Comparison of ENCODE assay signal across 11 cellular contexts in the genomic region with DNA sequence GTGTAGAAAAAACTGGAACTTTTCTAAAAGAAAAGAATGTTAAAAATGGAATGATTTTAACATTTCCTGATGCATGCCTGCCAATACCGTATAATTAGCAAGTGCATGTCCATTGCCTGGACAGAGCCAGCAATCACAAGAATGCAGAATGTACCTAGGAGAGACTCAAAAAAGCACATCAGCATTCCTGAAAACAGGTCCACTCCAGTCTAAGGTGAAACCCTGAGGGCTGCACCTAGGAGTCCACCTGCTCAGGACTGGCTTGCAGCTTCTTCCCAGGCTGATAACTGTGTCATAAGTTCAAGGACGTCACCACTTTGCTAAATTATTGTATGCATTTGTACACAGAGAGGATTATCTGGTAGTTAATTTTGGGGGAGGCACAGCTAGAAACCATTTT. TPM values are rescaled to one million over a fixed set of nuclear protein-coding genes. Genes with fewer than 3 reads are reported as not detected.
"Had no signal": no experiment of that assay in that cellular context is flagged by ENCODE, and none has a peak within 500 bp of the region (broad histone marks: within the 10 kb centered on the region; RNA-seq: fewer than 3 reads in every experiment).

No MANE protein-coding gene starts in this region.

- H3K27ac Mint-ChIP-seq: GM23338, H9, HFFc6 had no signal

- FAIRE-seq: H1, H54 had no signal

- H3K36me3 ChIP-seq: HAP-1 had no signal

- DNase-seq: GM23248, GOT3, H9, HCEC 1CT, HFFc6 had no signal

- H3K4me3 ChIP-seq: GM23248, GM23338, HAP-1 had no signal

- H3K9me3 ChIP-seq: HAP-1 had no signal

- ATAC-seq: GM23338, HCT116 had no signal

- H2AFZ ChIP-seq: GM23248, GM23338 had no signal

- H3K4me2 ChIP-seq: GM23338 had no signal

- H3K4me1 ChIP-seq: HAP-1 had no signal

- H3K4me3 Mint-ChIP-seq: GM23338, H9, HFFc6 had no signal

- H3K4me1 Mint-ChIP-seq: GM23338, H9 had no signal

- H3K9me3 Mint-ChIP-seq: GM23338, HFFc6 had no signal

- H3K27ac ChIP-seq: GM23248 had no signal

- H3K9ac ChIP-seq: GM23248 had no signal

RNA-seq across cellular contexts. Expression of a gene that starts 5.4 kb away (rescaled TPM):
- total RNA-seq: GM23248, GM23338, H1, H9, HFFc6 had no signal
- polyA plus RNA-seq: GM23248, GM23338, H1 had no signal

RNA-seq across cellular contexts. Expression of a gene that starts 20.8 kb away (rescaled TPM):
- total RNA-seq: GM23338, H1, H4, H9, HFFc6 had no signal
- polyA plus RNA-seq: GM23338, H1 had no signal
